In genomic region chr14:86405250-86405649, GRCh38 we compare ENCODE assay signal across 17 cellular contexts.
DNase-seq lines count a peak whose midpoint lies in the region; ATAC-seq, FAIRE-seq and TF ChIP-seq lines count a peak whose summit lies in the region.
"Had no signal": no experiment of that assay in that cellular context is flagged by ENCODE, and none has a peak within 500 bp of the region (broad histone marks: within the 10 kb centered on the region; RNA-seq: fewer than 3 reads in every experiment).

No MANE protein-coding gene starts in this region.

- H3K4me1 Mint-ChIP-seq in stimulated activated naive CD8-positive, alpha-beta T cell treated with anti-CD3 and anti-CD28 coated beads, Interleukin-15, amount 100 ng/mL, for 72 hours, result no peaks in the 10 kb centered on the region
- no peaks in the 10 kb centered on the region for H3K4me1 Mint-ChIP-seq in activated T-helper 1 cell treated with anti-CD3 and anti-CD28 coated beads, Interleukin-12 subunit alpha, Interleukin-12 subunit beta, Interleukin-2, Interleukin-4 antibody, amounts not matched to agents 30 ng/mL and 10 ng/mL and 1 ng/mL, durations not matched to agents 14 hours and 24 hours and 36 hours (ENCODE audit: low read depth)
- H3K4me1 Mint-ChIP-seq: B cell had no signal

- FAIRE-seq in HepG2 (lab: Jason Lieb, UNC) (no peak), K562 (lab: Jason Lieb, UNC) (no peak)
- FAIRE-seq: G401.6, GM12891 had no signal

- WGBS in HepG2 (ENCODE audit: low lambda C conversion rate), result 10% methylated on average over 1 of the region's 1 CpG
- WGBS in right lobe of liver (ENCODE audit: insufficient coverage, low coverage, low lambda C conversion rate, missing lambda C conversion rate), result 39% methylated on average over 1 of the region's 1 CpG
- WGBS in K562 (ENCODE audit: insufficient coverage, low coverage, missing lambda C conversion rate), result 0% methylated on average over 1 of the region's 1 CpG
- WGBS in trophoblast cell (ENCODE audit: extremely low coverage, insufficient coverage, insufficient read length), result no CpG with 5 or more reads among the region's 1 CpG

- TF ChIP-seq EP300 in HepG2 (IDR thresholded peaks at IDR 0.05; ENCODE audit: low read depth in 2 of 2, low read length in 2 of 2) (no peak), HepG2 (CRISPR knock-in tag; IDR thresholded peaks at IDR 0.05; ENCODE audit: borderline replicate concordance) (no peak), K562 (IDR thresholded peaks at IDR 0.05; ENCODE audit: low read length) (no peak)

- H3K27ac ChIP-seq in HepG2 (ENCODE audit: extremely low read length, insufficient read depth, low read length) (no peak overlapping the region), right lobe of liver (no peak overlapping the region), K562 (ENCODE audit: extremely low read depth, low read depth, low read length) (no peak overlapping the region), trophoblast cell (ENCODE audit: low read depth, low read length) (peak overlapping the region; percentile 56)
- H3K27ac ChIP-seq: HL-60 had no signal

- TF ChIP-seq CTCF in HepG2 (CRISPR knock-in tag; IDR thresholded peaks at IDR 0.05) (no peak), right lobe of liver (IDR thresholded peaks at IDR 0.05) (no peak), K562 (IDR thresholded peaks at IDR 0.05 in 2 of 3, conservative IDR thresholded peaks at IDR 0.05 in 1 of 3; ENCODE audit: insufficient read depth in 2 of 3, low read depth in 1 of 3, low read length in 3 of 3) (no peak), fibroblast of villous mesenchyme (IDR thresholded peaks at IDR 0.05; ENCODE audit: insufficient read depth, low read depth, low read length) (no peak)

- no peak overlapping the region for H3K18ac ChIP-seq in trophoblast cell (ENCODE audit: low read length)

- H2AFZ ChIP-seq in HepG2 (ENCODE audit: low read length), result no peak overlapping the region
- no peak overlapping the region for H2AFZ ChIP-seq in K562 (ENCODE audit: low read depth, low read length)
- H2AFZ ChIP-seq in trophoblast cell (ENCODE audit: insufficient read depth, low read length, poor library complexity), result no peak overlapping the region

- no peak overlapping the region for H3K14ac ChIP-seq in trophoblast cell (ENCODE audit: low read length)

- no peaks in the 10 kb centered on the region for H3K9me3 Mint-ChIP-seq in stimulated activated naive CD8-positive, alpha-beta T cell treated with anti-CD3 and anti-CD28 coated beads, Interleukin-15, amount 100 ng/mL, for 72 hours
- no peaks in the 10 kb centered on the region for H3K9me3 Mint-ChIP-seq in activated T-helper 1 cell treated with anti-CD3 and anti-CD28 coated beads, Interleukin-12 subunit alpha, Interleukin-12 subunit beta, Interleukin-2, Interleukin-4 antibody, amounts not matched to agents 30 ng/mL and 10 ng/mL and 1 ng/mL, durations not matched to agents 14 hours and 24 hours and 36 hours
- H3K9me3 Mint-ChIP-seq: CD4-positive, alpha-beta T cell had no signal

- in situ Hi-C loops in HepG2 (cut with HindIII; ENCODE audit: extremely low pct_ligation_motif_present, low pct_unique_long_range_greater_than_20kb), result no loop called here
- in situ Hi-C loops in K562 (cut with MboI), result no loop called here

- no peak for DNase-seq in HepG2 (ENCODE audit: low spot score)
- DNase-seq in right lobe of liver, result no peak
- DNase-seq in K562 (ENCODE audit: extremely low read depth in 1 of 4, low spot score in 3 of 4), result no peak
- peak; percentile 3 for DNase-seq in fibroblast of villous mesenchyme (ENCODE audit: low read depth)
- no peak for DNase-seq in trophoblast cell
- no peak for DNase-seq in DMS53 (lab: John Stamatoyannopoulos, UW)
- no peak for DNase-seq in stimulated activated naive CD8-positive, alpha-beta T cell treated with anti-CD3 and anti-CD28 coated beads, Interleukin-15, amount 100 ng/mL, for 72 hours
- no peak for DNase-seq in activated T-helper 1 cell treated with anti-CD3 and anti-CD28 coated beads, Interleukin-12 subunit alpha, Interleukin-12 subunit beta, Interleukin-2, Interleukin-4 antibody, amounts not matched to agents 30 ng/mL and 10 ng/mL and 1 ng/mL, durations not matched to agents 14 hours and 24 hours and 36 hours (ENCODE audit: low spot score)
- DNase-seq: 8988T; Calu3; CD4-positive, alpha-beta T cell; DMS79 treated with DMSO at 0.1 percent for 48 hours; HCEC 1CT had no signal

- H4K91ac ChIP-seq in trophoblast cell (ENCODE audit: low read depth, low read length), result no peak overlapping the region

- H3K9me1 ChIP-seq in K562 (ENCODE audit: control insufficient read depth, insufficient read depth, low read length), result no peaks in the 10 kb centered on the region

- no peak overlapping the region for H2AK5ac ChIP-seq in trophoblast cell (ENCODE audit: low read length)

- H3K4ac ChIP-seq in trophoblast cell (ENCODE audit: low read depth, low read length), result no peak overlapping the region

- H3K4me3 ChIP-seq in HepG2 (replicated peaks in 1 of 3; ENCODE audit: insufficient read depth in 1 of 3, low read depth in 2 of 3, low read length in 3 of 3) (no peak overlapping the region), right lobe of liver (no peak overlapping the region), K562 (no peak overlapping the region), fibroblast of villous mesenchyme (ENCODE audit: low read depth, low read length) (no peak overlapping the region), trophoblast cell (ENCODE audit: low read depth, low read length) (no peak overlapping the region)

- H3K79me1 ChIP-seq in trophoblast cell (ENCODE audit: low read length), result peaks cover 2% of the 10 kb centered on the region

- TF ChIP-seq POLR2A in HepG2 (IDR thresholded peaks at IDR 0.05; ENCODE audit: insufficient read depth in 1 of 2, low read depth in 2 of 2, low read length in 2 of 2), result no peak
- no peak for TF ChIP-seq POLR2A in right lobe of liver (IDR thresholded peaks at IDR 0.05)
- no peak for TF ChIP-seq POLR2A in K562 (conservative IDR thresholded peaks at IDR 0.05)

- H3K79me2 ChIP-seq in HepG2 (ENCODE audit: insufficient read depth, low read length), result no peaks in the 10 kb centered on the region
- no peaks in the 10 kb centered on the region for H3K79me2 ChIP-seq in K562 (ENCODE audit: control insufficient read depth, insufficient read depth, low read length)
- no peaks in the 10 kb centered on the region for H3K79me2 ChIP-seq in trophoblast cell (ENCODE audit: control insufficient read depth, insufficient read depth, low read length, poor library complexity)

- H3K4me2 ChIP-seq in HepG2 (ENCODE audit: low read depth, low read length), result no peak overlapping the region
- no peak overlapping the region for H3K4me2 ChIP-seq in K562 (ENCODE audit: insufficient read depth, low read length)
- peak overlapping the region; percentile 2 for H3K4me2 ChIP-seq in trophoblast cell (ENCODE audit: low read length)

- H3K36me3 ChIP-seq in HepG2 (replicated peaks in 1 of 2; ENCODE audit: control insufficient read depth in 1 of 2, insufficient read depth in 2 of 2, low read length in 2 of 2), result no peaks in the 10 kb centered on the region
- H3K36me3 ChIP-seq in right lobe of liver, result no peaks in the 10 kb centered on the region
- H3K36me3 ChIP-seq in K562 (ENCODE audit: control insufficient read depth, insufficient read depth, low read length), result no peaks in the 10 kb centered on the region
- H3K36me3 ChIP-seq in trophoblast cell (ENCODE audit: control insufficient read depth in 1 of 2, insufficient read depth in 2 of 2, low read length in 2 of 2), result no peaks in the 10 kb centered on the region

- POLR2A ChIA-PET in HepG2 (lab: Yijun Ruan, JAX) (no interaction called here), K562 (lab: Yijun Ruan, JAX) (no interaction called here)

- no peak overlapping the region for H2BK5ac ChIP-seq in trophoblast cell (ENCODE audit: low read depth, low read length, poor library complexity)

- intact Hi-C loops in HepG2 (cut with micrococcal nuclease; ENCODE audit: unreplicated experiment), result no loop called here
- intact Hi-C loops in right lobe of liver (cut with DNase I), result no loop called here
- intact Hi-C loops in K562 (cut with micrococcal nuclease), result no loop called here
- intact Hi-C loops in activated T-helper 1 cell treated with anti-CD3 and anti-CD28 coated beads, Interleukin-12 subunit alpha, Interleukin-12 subunit beta, Interleukin-2, Interleukin-4 antibody, amounts not matched to agents 30 ng/mL and 10 ng/mL and 1 ng/mL, durations not matched to agents 14 hours and 24 hours and 36 hours (cut with micrococcal nuclease), result no loop called here

- H2BK120ac ChIP-seq in trophoblast cell (ENCODE audit: insufficient read depth, low read length, poor library complexity), result no peak overlapping the region

- CTCF ChIA-PET in HepG2 (lab: Yijun Ruan, JAX; ENCODE audit: low intra/inter-chr PET ratio, low total read pairs) (no interaction called here), K562 (lab: Yijun Ruan, JAX; ENCODE audit: low intra/inter-chr PET ratio) (no interaction called here)

- no peak overlapping the region for H2BK12ac ChIP-seq in trophoblast cell (ENCODE audit: low read length)

- H3K27ac Mint-ChIP-seq in stimulated activated naive CD8-positive, alpha-beta T cell treated with anti-CD3 and anti-CD28 coated beads, Interleukin-15, amount 100 ng/mL, for 72 hours, result no peak overlapping the region
- no peak overlapping the region for H3K27ac Mint-ChIP-seq in activated T-helper 1 cell treated with anti-CD3 and anti-CD28 coated beads, Interleukin-12 subunit alpha, Interleukin-12 subunit beta, Interleukin-2, Interleukin-4 antibody, amounts not matched to agents 30 ng/mL and 10 ng/mL and 1 ng/mL, durations not matched to agents 14 hours and 24 hours and 36 hours
- H3K27ac Mint-ChIP-seq: B cell; CD4-positive, alpha-beta T cell had no signal

- ATAC-seq in HepG2 (no peak), right lobe of liver (no peak), K562 (no peak)
- ATAC-seq in stimulated activated naive CD8-positive, alpha-beta T cell treated with anti-CD3 and anti-CD28 coated beads, Interleukin-15, amount 100 ng/mL, for 72 hours, result no peak

- no peak overlapping the region for H4K12ac ChIP-seq in trophoblast cell (ENCODE audit: low read depth, low read length)

- H3K4me1 ChIP-seq in HepG2 (ENCODE audit: insufficient read depth, low read length) (peaks cover 8% of the 10 kb centered on the region; the same call in 1 of the 2 replicates), right lobe of liver (no peaks in the 10 kb centered on the region), K562 (replicated peaks in 1 of 2; ENCODE audit: control insufficient read depth in 2 of 2, insufficient read depth in 2 of 2, low read length in 2 of 2) (no peaks in the 10 kb centered on the region), trophoblast cell (ENCODE audit: control insufficient read depth in 1 of 2, insufficient read depth in 2 of 2, low read length in 2 of 2) (peaks cover 0 to 3% of the 10 kb centered on the region in 2 experiments)

- H3K27me3 ChIP-seq in HepG2 (ENCODE audit: control insufficient read depth in 1 of 2, insufficient read depth in 2 of 2, low read length in 2 of 2) (no peaks in the 10 kb centered on the region), right lobe of liver (no peaks in the 10 kb centered on the region), K562 (ENCODE audit: control insufficient read depth in 2 of 2, insufficient read depth in 2 of 2, low read length in 2 of 2) (no peaks in the 10 kb centered on the region), trophoblast cell (ENCODE audit: insufficient read depth, low read length) (no peaks in the 10 kb centered on the region)

- TF ChIP-seq RAD21 in HepG2 (CRISPR knock-in tag; IDR thresholded peaks at IDR 0.05) (no peak), K562 (CRISPR knock-in tag; conservative IDR thresholded peaks at IDR 0.05 in 1 of 2, IDR thresholded peaks at IDR 0.05 in 1 of 2) (no peak)

- no peaks in the 10 kb centered on the region for H3K27me3 Mint-ChIP-seq in stimulated activated naive CD8-positive, alpha-beta T cell treated with anti-CD3 and anti-CD28 coated beads, Interleukin-15, amount 100 ng/mL, for 72 hours
- no peaks in the 10 kb centered on the region for H3K27me3 Mint-ChIP-seq in activated T-helper 1 cell treated with anti-CD3 and anti-CD28 coated beads, Interleukin-12 subunit alpha, Interleukin-12 subunit beta, Interleukin-2, Interleukin-4 antibody, amounts not matched to agents 30 ng/mL and 10 ng/mL and 1 ng/mL, durations not matched to agents 14 hours and 24 hours and 36 hours (ENCODE audit: insufficient read depth)
- H3K27me3 Mint-ChIP-seq: B cell; CD4-positive, alpha-beta T cell had no signal

- H3K9ac ChIP-seq in HepG2 (ENCODE audit: insufficient read depth, low read depth, low read length) (no peak overlapping the region), K562 (ENCODE audit: insufficient read depth in 1 of 2, low read depth in 2 of 2, low read length in 2 of 2) (no peak overlapping the region), trophoblast cell (ENCODE audit: low read length) (no peak overlapping the region)

- no peaks in the 10 kb centered on the region for H4K20me1 ChIP-seq in HepG2 (ENCODE audit: insufficient read depth, low read length)
- no peaks in the 10 kb centered on the region for H4K20me1 ChIP-seq in K562 (replicated peaks; ENCODE audit: control insufficient read depth, insufficient read depth, low read length)

- H4K8ac ChIP-seq in trophoblast cell (ENCODE audit: low read depth, low read length), result no peak overlapping the region

- H3K4me3 Mint-ChIP-seq in stimulated activated naive CD8-positive, alpha-beta T cell treated with anti-CD3 and anti-CD28 coated beads, Interleukin-15, amount 100 ng/mL, for 72 hours, result no peak overlapping the region
- H3K4me3 Mint-ChIP-seq in activated T-helper 1 cell treated with anti-CD3 and anti-CD28 coated beads, Interleukin-12 subunit alpha, Interleukin-12 subunit beta, Interleukin-2, Interleukin-4 antibody, amounts not matched to agents 30 ng/mL and 10 ng/mL and 1 ng/mL, durations not matched to agents 14 hours and 24 hours and 36 hours, result no peak overlapping the region
- H3K4me3 Mint-ChIP-seq: B cell; CD4-positive, alpha-beta T cell had no signal

- H3K9me3 ChIP-seq in HepG2 (ENCODE audit: low read length) (no peaks in the 10 kb centered on the region), right lobe of liver (no peaks in the 10 kb centered on the region), K562 (replicated peaks; ENCODE audit: control insufficient read depth, insufficient read depth, low read depth, low read length) (no peaks in the 10 kb centered on the region), trophoblast cell (ENCODE audit: insufficient read depth, low read depth, low read length) (no peaks in the 10 kb centered on the region)

- no peak overlapping the region for H3K23ac ChIP-seq in trophoblast cell (ENCODE audit: low read length)

- BruUV-seq in HepG2 (replicated peaks; lab: Mats Ljungman, UMichigan) (no TSS peak), K562 (replicated peaks; lab: Mats Ljungman, UMichigan) (no TSS peak)

- no peaks in the 10 kb centered on the region for H3K36me3 Mint-ChIP-seq in activated T-helper 1 cell treated with anti-CD3 and anti-CD28 coated beads, Interleukin-12 subunit alpha, Interleukin-12 subunit beta, Interleukin-2, Interleukin-4 antibody, amounts not matched to agents 30 ng/mL and 10 ng/mL and 1 ng/mL, durations not matched to agents 14 hours and 24 hours and 36 hours (ENCODE audit: low read depth)

Comparison
In these comparisons a context has a peak if more than half of its experiments do, and no peak if none do; other contexts are left out.
1. Of the 241 proteins assayed by ChIP-seq in both HepG2 and K562: peak only in HepG2: none; only in K562: MAFG; in both: MAFF and MAFK; in neither: 238.